8 cellular contexts compared by ENCODE assay signal in genomic region chr15:66700802-66701421, GRCh38. TPM values are rescaled to one million over a fixed set of nuclear protein-coding genes. Genes with fewer than 3 reads are reported as not detected.
A peak's percentile ranks its signal among the peaks of the same experiment; 100 is the strongest.
DNase-seq lines count a peak whose midpoint lies in the region; ATAC-seq and TF ChIP-seq lines count a peak whose summit lies in the region.

No MANE protein-coding gene starts in this region.

- H3K27me3 ChIP-seq in adipocyte (replicated peaks; ENCODE audit: control insufficient read depth, insufficient read depth, low read length) (no peaks in the 10 kb centered on the region), upper lobe of right lung (no peaks in the 10 kb centered on the region)

- no peaks in the 10 kb centered on the region for H3K9me3 ChIP-seq in adipocyte (ENCODE audit: control insufficient read depth, low read length)
- H3K9me3 ChIP-seq in upper lobe of right lung = no peaks in the 10 kb centered on the region

- H3K36me3 ChIP-seq in adipocyte (ENCODE audit: control insufficient read depth, insufficient read depth, low read length, severe bottlenecking) (peaks cover 9% of the 10 kb centered on the region), upper lobe of right lung (no peaks in the 10 kb centered on the region)

- H3K4me1 Mint-ChIP-seq in HFFc6 (ENCODE audit: low read depth) (peaks cover 27% of the 10 kb centered on the region), progenitor cell of endocrine pancreas (ENCODE audit: low read depth) (peaks cover 24% of the 10 kb centered on the region)

- H3K4me1 ChIP-seq in adipocyte (ENCODE audit: control insufficient read depth, insufficient read depth, low read length) = peaks cover 24% of the 10 kb centered on the region
- peaks cover 31% of the 10 kb centered on the region for H3K4me1 ChIP-seq in upper lobe of right lung

- H3K9me3 Mint-ChIP-seq in HFFc6 (no peaks in the 10 kb centered on the region), progenitor cell of endocrine pancreas (ENCODE audit: low read depth) (no peaks in the 10 kb centered on the region)

- H3K9ac ChIP-seq in adipocyte (ENCODE audit: low read length) = peak overlapping the region; percentile 97

- H3K27ac ChIP-seq in upper lobe of right lung = peak overlapping the region; percentile 85

- H3K27ac Mint-ChIP-seq in HFFc6 (peak overlapping the region; percentile 55; the same call in 1 of the 2 replicates), progenitor cell of endocrine pancreas (peak overlapping the region; percentile 74)

- peak; percentile 62 for DNase-seq in G401 (ENCODE audit: low spot score)
- DNase-seq in HFFc6 = peak; percentile 90
- DNase-seq in NCI-H1105 treated with DMSO at 0.1 percent for 48 hours (lab: John Stamatoyannopoulos, UW) = peak; percentile 94
- peak; percentile 93 for DNase-seq in SW480 (ENCODE audit: low spot score)
- peak; percentile 99 for DNase-seq in adipocyte (ENCODE audit: low read depth)
- peak; percentile 97 for DNase-seq in left cardiac atrium
- DNase-seq in progenitor cell of endocrine pancreas (ENCODE audit: low spot score, unreplicated experiment) = peak; percentile 97
- DNase-seq in upper lobe of right lung = peak; percentile 98

- in situ Hi-C loops in G401 (cut with HindIII; ENCODE audit: low sequenced_read_pairs) = no loop called here

- intact Hi-C loops in left cardiac atrium (cut with DNase I) = loop anchor here (2.0 to 10.0 kb wide), 2 partner anchors 84 to 144 kb away; no protein-coding TSS in a partner anchor
- intact Hi-C loops in upper lobe of right lung (cut with DNase I) = loop anchor here (10.0 kb wide), 1 partner anchor 86 kb away; no protein-coding TSS in a partner anchor

- peak overlapping the region; percentile 95 for H3K4me3 Mint-ChIP-seq in HFFc6
- peak overlapping the region; percentile 95 for H3K4me3 Mint-ChIP-seq in progenitor cell of endocrine pancreas (ENCODE audit: low read depth)

- H3K36me3 Mint-ChIP-seq in HFFc6 (ENCODE audit: low read depth) (peaks cover 19% of the 10 kb centered on the region), progenitor cell of endocrine pancreas (ENCODE audit: insufficient read depth) (peaks cover 8% of the 10 kb centered on the region)

- ATAC-seq in left cardiac atrium = peak; percentile 81 to 87
- peak; percentile 87 for ATAC-seq in upper lobe of right lung

- H3K4me3 ChIP-seq in adipocyte (ENCODE audit: low read length) = peak overlapping the region; percentile 93
- peak overlapping the region; percentile 60 for H3K4me3 ChIP-seq in upper lobe of right lung

- peaks cover 3% of the 10 kb centered on the region; the same call in 1 of the 2 replicates for H3K27me3 Mint-ChIP-seq in HFFc6 (ENCODE audit: insufficient read depth)
- H3K27me3 Mint-ChIP-seq in progenitor cell of endocrine pancreas = no peaks in the 10 kb centered on the region

- no peak for TF ChIP-seq CTCF in HFFc6 (IDR thresholded peaks at IDR 0.05)
- TF ChIP-seq CTCF in progenitor cell of endocrine pancreas (IDR thresholded peaks at IDR 0.05; ENCODE audit: unreplicated experiment) = no peak
- TF ChIP-seq CTCF in upper lobe of right lung (IDR thresholded peaks at IDR 0.05) = no peak

RNA-seq across cellular contexts. Expression of gene SMAD6, which starts 1.1 kb away (rescaled TPM):
- 84.0 and 102 TPM in 2 replicates for total RNA-seq in G401 (2014; rRNA removed; shearing (Covaris generic))
- 10 to 100 TPM; 10.2 to 18.1 (median 16.4) TPM for total RNA-seq in HFFc6 (2021; fragmentation: NEBNext Ultra II Directional; extraction: Animal tissue kit (Norgen Biotek cat#: 25700))
- 10 to 100 TPM; 13.5 to 51.5 TPM for total RNA-seq in left cardiac atrium
- 35.5 and 38.9 TPM in 2 replicates for total RNA-seq in progenitor cell of endocrine pancreas
- total RNA-seq in upper lobe of right lung = 167 TPM

Comparison
In these comparisons a context has a peak if more than half of its experiments do, and no peak if none do; other contexts are left out.
1. Peak in every context shown above with its lines: DNase-seq, ATAC-seq, H3K4me3 ChIP-seq and H3K27ac ChIP-seq.